23 cellular contexts compared by ENCODE assay signal in the genomic region with DNA sequence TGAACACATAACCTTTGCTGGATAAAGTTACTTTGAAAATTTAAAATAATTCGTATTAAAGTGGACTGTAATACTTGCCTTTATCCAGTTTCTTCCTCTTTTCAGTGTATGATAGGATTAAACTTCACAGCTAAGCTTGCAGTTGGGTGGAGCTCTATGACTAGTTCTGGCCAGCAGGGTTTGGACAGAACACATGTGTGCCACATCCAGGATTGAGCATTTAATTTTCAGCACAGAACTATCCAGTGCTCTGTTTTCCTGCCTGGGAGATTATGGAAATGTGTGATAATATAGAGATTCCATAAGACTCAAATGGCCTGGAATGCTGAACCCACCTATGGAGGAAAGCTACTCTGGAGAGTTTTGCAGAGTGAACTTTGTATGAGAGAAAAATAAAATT.
A peak's percentile ranks its signal among the peaks of the same experiment; 100 is the strongest.
DNase-seq lines count a peak whose midpoint lies in the region; ATAC-seq and TF ChIP-seq lines count a peak whose summit lies in the region.
"Had no signal": no experiment of that assay in that cellular context is flagged by ENCODE, and none has a peak within 500 bp of the region (broad histone marks: within the 10 kb centered on the region; RNA-seq: fewer than 3 reads in every experiment).

No MANE protein-coding gene starts in this region.

- H3K79me2 ChIP-seq in mammary epithelial cell (ENCODE audit: insufficient read depth, low read length) (no peaks in the 10 kb centered on the region), fibroblast of lung (ENCODE audit: control insufficient read depth, insufficient read depth, low read length) (no peaks in the 10 kb centered on the region), trophoblast cell (ENCODE audit: control insufficient read depth, insufficient read depth, low read length, poor library complexity) (no peaks in the 10 kb centered on the region)

- H3K4me2 ChIP-seq in mammary epithelial cell (ENCODE audit: insufficient read depth, low read depth, low read length) (no peak overlapping the region), fibroblast of lung (ENCODE audit: extremely low read depth, insufficient read depth, low read length) (no peak overlapping the region), trophoblast cell (ENCODE audit: low read length) (no peak overlapping the region)
- H3K4me2 ChIP-seq: GM23338 had no signal

- peak in 1 of 2 donors; percentile 22 for TF ChIP-seq CTCF in mammary epithelial cell (conservative IDR thresholded peaks at IDR 0.05 in 1 of 2, IDR thresholded peaks at IDR 0.05 in 1 of 2; ENCODE audit: extremely low read depth in 1 of 2, insufficient read depth in 1 of 2, low read depth in 1 of 2, low read length in 2 of 2)
- TF ChIP-seq CTCF in breast epithelium (IDR thresholded peaks at IDR 0.05), result no peak
- peak; percentile 13 to 15 for TF ChIP-seq CTCF in fibroblast of lung (conservative IDR thresholded peaks at IDR 0.05 in 1 of 2, IDR thresholded peaks at IDR 0.05 in 1 of 2; ENCODE audit: low read depth in 1 of 2, low read length in 2 of 2)

- no peak overlapping the region for H3K4me3 ChIP-seq in mammary epithelial cell (replicated peaks in 1 of 3; ENCODE audit: insufficient read depth in 1 of 3, low read depth in 2 of 3, low read length in 3 of 3)
- no peak overlapping the region for H3K4me3 ChIP-seq in breast epithelium
- no peak overlapping the region for H3K4me3 ChIP-seq in fibroblast of lung (replicated peaks in 1 of 4; ENCODE audit: control extremely low read depth in 1 of 4, insufficient read depth in 1 of 4, low read depth in 3 of 4, low read length in 4 of 4)
- H3K4me3 ChIP-seq in trophoblast cell (ENCODE audit: low read depth, low read length), result no peak overlapping the region
- H3K4me3 ChIP-seq: GM23338 had no signal

- no peaks in the 10 kb centered on the region for H3K27me3 ChIP-seq in mammary epithelial cell (ENCODE audit: insufficient read depth, low read length)
- no peaks in the 10 kb centered on the region for H3K27me3 ChIP-seq in breast epithelium
- no peaks in the 10 kb centered on the region for H3K27me3 ChIP-seq in fibroblast of lung (ENCODE audit: control insufficient read depth, insufficient read depth, low read length)
- H3K27me3 ChIP-seq in trophoblast cell (ENCODE audit: insufficient read depth, low read length), result no peaks in the 10 kb centered on the region

- 16% methylated on average over 1 of the region's 1 CpG for WGBS in mammary epithelial cell (ENCODE audit: low coverage, missing lambda C conversion rate)
- WGBS in trophoblast cell (ENCODE audit: extremely low coverage, insufficient coverage, insufficient read length), result no CpG with 5 or more reads among the region's 1 CpG

- H3K4me1 ChIP-seq in mammary epithelial cell (ENCODE audit: insufficient read depth, low read length) (no peaks in the 10 kb centered on the region), breast epithelium (no peaks in the 10 kb centered on the region), fibroblast of lung (ENCODE audit: control insufficient read depth, extremely low read depth, insufficient read depth, low read length) (no peaks in the 10 kb centered on the region), trophoblast cell (ENCODE audit: control insufficient read depth in 1 of 2, insufficient read depth in 2 of 2, low read length in 2 of 2) (no peaks in the 10 kb centered on the region)
- H3K4me1 ChIP-seq: Caco-2 had no signal

- no peak overlapping the region for H3K14ac ChIP-seq in trophoblast cell (ENCODE audit: low read length)

- no peak overlapping the region for H2BK12ac ChIP-seq in trophoblast cell (ENCODE audit: low read length)

- H2BK5ac ChIP-seq in trophoblast cell (ENCODE audit: low read depth, low read length, poor library complexity), result no peak overlapping the region

- H4K20me1 ChIP-seq in mammary epithelial cell (ENCODE audit: insufficient read depth, low read length) (no peaks in the 10 kb centered on the region), fibroblast of lung (ENCODE audit: control insufficient read depth, extremely low read depth, insufficient read depth, low read length) (no peaks in the 10 kb centered on the region)

- intact Hi-C loops in mammary epithelial cell (cut with micrococcal nuclease) (no loop called here), breast epithelium (cut with DNase I; ENCODE audit: low total_unique reads) (loop anchor here (5.0 kb wide), 1 partner anchor 531 kb away; no protein-coding TSS in a partner anchor)

- H2AK5ac ChIP-seq in trophoblast cell (ENCODE audit: low read length), result no peak overlapping the region

- H2AFZ ChIP-seq in mammary epithelial cell (ENCODE audit: low read depth, low read length) (peak overlapping the region; percentile 48), fibroblast of lung (ENCODE audit: low read length) (no peak overlapping the region), trophoblast cell (ENCODE audit: insufficient read depth, low read length, poor library complexity) (no peak overlapping the region)
- H2AFZ ChIP-seq: GM23338 had no signal

- no peak overlapping the region for H3K27ac ChIP-seq in mammary epithelial cell (ENCODE audit: insufficient read depth, low read depth, low read length)
- no peak overlapping the region for H3K27ac ChIP-seq in breast epithelium
- no peak overlapping the region for H3K27ac ChIP-seq in fibroblast of lung (ENCODE audit: insufficient read depth, low read length)
- no peak overlapping the region for H3K27ac ChIP-seq in trophoblast cell (ENCODE audit: low read depth, low read length)
- H3K27ac ChIP-seq: 22Rv1, RWPE1 had no signal

- in situ Hi-C loops in mammary epithelial cell (cut with MboI; ENCODE audit: low sequenced_read_pairs in 2 of 2), result no loop called here

- BruUV-seq in mammary epithelial cell (replicated peaks; lab: Mats Ljungman, UMichigan), result no TSS peak

- no peak overlapping the region for H3K4ac ChIP-seq in trophoblast cell (ENCODE audit: low read depth, low read length)

- DNase-seq in mammary epithelial cell, result no peak
- DNase-seq in breast epithelium (ENCODE audit: low spot score in 2 of 2), result no peak
- DNase-seq in fibroblast of lung (ENCODE audit: low read depth in 2 of 2), result peak in 1 of 2 donors; percentile 34
- no peak for DNase-seq in activated T-cell treated with anti-CD3 and anti-CD28 coated beads, Interleukin-2, amount 50 U/mL, for 48 hours
- no peak for DNase-seq in trophoblast cell
- DNase-seq in activated CD4-positive, alpha-beta T cell treated with anti-CD3 and anti-CD28 coated beads, Interleukin-2, amount 50 U/mL, for 1 hour, result no peak
- DNase-seq: Caco-2; CD4-positive, alpha-beta T cell; DMS153; GDM1; HCEC 1CT; NCI-H1092 treated with DMSO at 0.1 percent for 48 hours; NCI-H146; NCI-H2029 treated with DMSO at 0.1 percent for 48 hours; NCI-H2171; NCI-H526 treated with DMSO at 0.1 percent for 48 hours; OCI-M1; SIG-M5 had no signal

- CTCF ChIA-PET in mammary epithelial cell (lab: Charles Lee; ENCODE audit: low non-redundant PET), result interaction anchor here (0.6 kb wide), 2 partner anchors 54 to 68 kb away, joined by 6 to 10 read pairs; no protein-coding TSS in a partner anchor

- H3K9ac ChIP-seq in mammary epithelial cell (ENCODE audit: insufficient read depth, low read length) (no peak overlapping the region), fibroblast of lung (ENCODE audit: insufficient read depth, low read length) (no peak overlapping the region), trophoblast cell (ENCODE audit: low read length) (no peak overlapping the region)

- H3K23ac ChIP-seq in trophoblast cell (ENCODE audit: low read length), result no peak overlapping the region

- ATAC-seq in SK-N-SH treated with all-trans-retinoic acid at 6 μM for 48 hours (peak; percentile 53; the same call in 2 of the 3 replicates), HG02588 (IDR thresholded peaks at IDR 0.05; ENCODE audit: unreplicated experiment) (no peak)
- ATAC-seq: GM23338 had no signal

- no peaks in the 10 kb centered on the region for H3K36me3 ChIP-seq in mammary epithelial cell (ENCODE audit: insufficient read depth, low read length)
- H3K36me3 ChIP-seq in breast epithelium, result no peaks in the 10 kb centered on the region
- H3K36me3 ChIP-seq in fibroblast of lung (ENCODE audit: control insufficient read depth, insufficient read depth, low read length), result no peaks in the 10 kb centered on the region
- no peaks in the 10 kb centered on the region for H3K36me3 ChIP-seq in trophoblast cell (ENCODE audit: control insufficient read depth in 1 of 2, insufficient read depth in 2 of 2, low read length in 2 of 2)

- dilution Hi-C loops in mammary epithelial cell (cut with HindIII; ENCODE audit: low sequenced_read_pairs), result no loop called here

- no peak overlapping the region for H4K12ac ChIP-seq in trophoblast cell (ENCODE audit: low read depth, low read length)

- no peaks in the 10 kb centered on the region for H3K79me1 ChIP-seq in trophoblast cell (ENCODE audit: low read length)

- TF ChIP-seq POLR2A in breast epithelium (IDR thresholded peaks at IDR 0.05), result no peak

- no peak overlapping the region for H4K91ac ChIP-seq in trophoblast cell (ENCODE audit: low read depth, low read length)

- H2BK120ac ChIP-seq in trophoblast cell (ENCODE audit: insufficient read depth, low read length, poor library complexity), result no peak overlapping the region

- H3K9me3 ChIP-seq in mammary epithelial cell (replicated peaks; ENCODE audit: insufficient read depth, low read length) (peaks cover 2% of the 10 kb centered on the region), breast epithelium (no peaks in the 10 kb centered on the region), fibroblast of lung (ENCODE audit: control insufficient read depth, insufficient read depth, low read depth, low read length) (no peaks in the 10 kb centered on the region), trophoblast cell (ENCODE audit: insufficient read depth, low read depth, low read length) (no peaks in the 10 kb centered on the region)
- H3K9me3 ChIP-seq: Caco-2 had no signal

- H4K8ac ChIP-seq in trophoblast cell (ENCODE audit: low read depth, low read length), result no peak overlapping the region

- no peak overlapping the region for H3K18ac ChIP-seq in trophoblast cell (ENCODE audit: low read length)

TF ChIP-seq in SK-N-SH treated with all-trans-retinoic acid at 6 μM for 48 hours, 23 proteins besides CTCF, POLR2A, EP300 and RAD21:
- TF ChIP-seq ZFP30 (CRISPR knock-in tag; IDR thresholded peaks at IDR 0.05), result no peak
- TF ChIP-seq ZC3H10 (CRISPR knock-in tag; IDR thresholded peaks at IDR 0.05), result no peak
- TF ChIP-seq TOX (CRISPR knock-in tag; IDR thresholded peaks at IDR 0.05; ENCODE audit: borderline replicate concordance), result no peak
- TF ChIP-seq ZNF565 (CRISPR knock-in tag; conservative IDR thresholded peaks at IDR 0.05; ENCODE audit: low read depth), result no peak
TF ChIP-seq in SK-N-SH treated with all-trans-retinoic acid at 6 μM for 48 hours: peak in this region for 0.

Comparison
In these comparisons a context has a peak if more than half of its experiments do, and no peak if none do; other contexts are left out.
1. CTCF ChIP-seq: peak in fibroblast of lung (2 of 2); none in breast epithelium (0 of 3).